35 cellular contexts compared by ENCODE assay signal in the genomic region with DNA sequence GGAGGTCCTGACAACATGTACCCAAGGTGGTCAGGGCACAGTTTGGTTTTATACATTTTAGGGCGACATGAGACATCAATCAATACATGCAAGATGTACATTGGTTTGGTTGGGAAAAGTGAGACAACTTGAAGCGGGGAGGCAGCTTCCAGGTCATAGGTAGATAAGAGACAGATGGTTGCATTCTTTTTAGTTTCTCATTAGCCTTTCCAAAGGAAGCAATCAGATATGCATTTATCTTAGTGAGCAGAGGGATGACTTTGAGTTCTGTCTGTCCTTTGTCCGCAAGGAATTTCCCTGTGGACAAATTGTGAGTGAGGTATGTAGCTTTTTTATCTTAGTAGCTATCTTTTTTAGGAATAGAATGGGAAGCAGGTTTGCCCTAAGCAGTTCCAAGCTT.
"Had no signal": no experiment of that assay in that cellular context is flagged by ENCODE, and none has a peak within 500 bp of the region (broad histone marks: within the 10 kb centered on the region; RNA-seq: fewer than 3 reads in every experiment).

No MANE protein-coding gene starts in this region.

- H3K27me3 ChIP-seq: adrenal gland, body of pancreas, brain microvascular endothelial cell, breast epithelium had no signal

- DNase-seq: activated B cell treated with CpG ODN at 0.5 μM for 24 hours; activated CD4-positive, alpha-beta memory T cell treated with anti-CD3 and anti-CD28 coated beads, Interleukin-2, amount 10 ng/mL, durations not matched to agents 7 days and 5 days; activated CD4-positive, alpha-beta T cell treated with anti-CD3 and anti-CD28 coated beads for 4 hours; activated CD4-positive, alpha-beta T cell treated with anti-CD3 and anti-CD28 coated beads, Interleukin-2, amount 10 ng/mL, durations not matched to agents 7 days and 5 days; activated CD4-positive, alpha-beta T cell treated with anti-CD3 and anti-CD28 coated beads, Interleukin-2, amount 50 U/mL, for 48 hours; activated CD4-positive, CD25-positive, alpha-beta regulatory T cell treated with anti-CD3 and anti-CD28 coated beads, Interleukin-2, amount 50 U/mL, for 72 hours; activated CD8-positive, alpha-beta memory T cell treated with anti-CD3 and anti-CD28 coated beads for 24 hours; activated CD8-positive, alpha-beta memory T cell treated with anti-CD3 and anti-CD28 coated beads, Interleukin-2, amount 10 ng/mL, durations not matched to agents 7 days and 5 days; activated CD8-positive, alpha-beta memory T cell treated with anti-CD3 and anti-CD28 coated beads, Interleukin-2, amount 50 U/mL, for 48 hours; activated CD8-positive, alpha-beta T cell treated with anti-CD3 and anti-CD28 coated beads, Interleukin-2, amount 10 ng/mL, durations not matched to agents 7 days and 5 days; activated effector memory CD4-positive, alpha-beta T cell treated with Interleukin-2 at 50 U/mL for 16 hours; activated gamma-delta T cell treated with Interleukin-2 at 50 U/mL for 16 hours; activated naive CD4-positive, alpha-beta T cell; activated naive CD4-positive, alpha-beta T cell treated with anti-CD3 and anti-CD28 coated beads for 36 hours; activated naive CD4-positive, alpha-beta T cell treated with anti-CD3 and anti-CD28 coated beads, Interleukin-2, amount 50 U/mL, for 16 hours; activated naive CD8-positive, alpha-beta T cell treated with anti-CD3 and anti-CD28 coated beads for 36 hours; activated T-cell treated with anti-CD3 and anti-CD28 coated beads, Interleukin-2, amount 50 U/mL, for 24 hours; activated T-cell treated with anti-CD3 and anti-CD28 coated beads, Interleukin-2, amount 50 U/mL, for 48 hours; adrenal gland; amniotic stem cell; aorta; body of pancreas; brain microvascular endothelial cell; central memory CD4-positive, alpha-beta T cell; T-helper 1 cell; T-helper 2 cell; T-helper 9 cell had no signal

- H3K27ac Mint-ChIP-seq: activated B cell treated with CpG ODN at 0.5 μM for 24 hours; activated CD4-positive, alpha-beta memory T cell treated with anti-CD3 and anti-CD28 coated beads, Interleukin-2, amount 10 ng/mL, durations not matched to agents 7 days and 5 days; activated CD4-positive, alpha-beta T cell treated with anti-CD3 and anti-CD28 coated beads, Interleukin-2, amount 10 ng/mL, durations not matched to agents 7 days and 5 days; activated CD8-positive, alpha-beta memory T cell treated with anti-CD3 and anti-CD28 coated beads, Interleukin-2, amount 10 ng/mL, durations not matched to agents 7 days and 5 days; activated CD8-positive, alpha-beta T cell treated with anti-CD3 and anti-CD28 coated beads, Interleukin-2, amount 10 ng/mL, durations not matched to agents 7 days and 5 days; activated naive CD4-positive, alpha-beta T cell treated with anti-CD3 and anti-CD28 coated beads for 36 hours; activated naive CD4-positive, alpha-beta T cell treated with anti-CD3 and anti-CD28 coated beads, Interleukin-2, amount 50 U/mL, for 72 hours; activated naive CD8-positive, alpha-beta T cell treated with anti-CD3 and anti-CD28 coated beads for 36 hours; activated T-cell treated with anti-CD3 and anti-CD28 coated beads, Interleukin-2, amount 50 U/mL, for 24 hours; activated T-helper 2 cell treated with anti-CD3 and anti-CD28 coated beads, Interferon-gamma antibody, Interleukin-2, Interleukin-4, amounts not matched to agents 10 μg/mL and 5 μg/mL and 100 μg/mL, durations not matched to agents 14 hours and 24 hours and 36 hours; T-helper 1 cell treated with Interleukin-12 subunit alpha and Interleukin-12 subunit beta and Interleukin-4 antibody, amounts not matched to agents 30 μg/mL and 1 μg/mL, for 36 hours; T-helper 2 cell treated with Interferon-gamma antibody and Interleukin-4, amounts not matched to agents 5 μg/mL and 100 μg/mL, for 36 hours had no signal

- H3K9me3 Mint-ChIP-seq: activated B cell treated with CpG ODN at 0.5 μM for 24 hours; activated CD4-positive, alpha-beta memory T cell treated with anti-CD3 and anti-CD28 coated beads, Interleukin-2, amount 10 ng/mL, durations not matched to agents 7 days and 5 days; activated CD4-positive, alpha-beta T cell treated with anti-CD3 and anti-CD28 coated beads, Interleukin-2, amount 10 ng/mL, durations not matched to agents 7 days and 5 days; activated naive CD4-positive, alpha-beta T cell treated with anti-CD3 and anti-CD28 coated beads for 36 hours; activated naive CD4-positive, alpha-beta T cell treated with anti-CD3 and anti-CD28 coated beads, Interleukin-2, amount 50 U/mL, for 72 hours; activated naive CD8-positive, alpha-beta T cell treated with anti-CD3 and anti-CD28 coated beads for 36 hours; activated T-cell treated with anti-CD3 and anti-CD28 coated beads, Interleukin-2, amount 50 U/mL, for 24 hours; activated T-helper 2 cell treated with anti-CD3 and anti-CD28 coated beads, Interferon-gamma antibody, Interleukin-2, Interleukin-4, amounts not matched to agents 10 μg/mL and 5 μg/mL and 100 μg/mL, durations not matched to agents 14 hours and 24 hours and 36 hours; T-helper 1 cell treated with Interleukin-12 subunit alpha and Interleukin-12 subunit beta and Interleukin-4 antibody, amounts not matched to agents 30 μg/mL and 1 μg/mL, for 36 hours; T-helper 2 cell treated with Interferon-gamma antibody and Interleukin-4, amounts not matched to agents 5 μg/mL and 100 μg/mL, for 36 hours had no signal

- ATAC-seq: activated CD8-positive, alpha-beta memory T cell treated with anti-CD3 and anti-CD28 coated beads, Interleukin-2, amount 10 ng/mL, durations not matched to agents 7 days and 5 days; activated CD8-positive, alpha-beta T cell treated with anti-CD3 and anti-CD28 coated beads, Interleukin-2, amount 10 ng/mL, durations not matched to agents 7 days and 5 days; activated naive CD4-positive, alpha-beta T cell treated with anti-CD3 and anti-CD28 coated beads, Interleukin-2, amount 50 U/mL, for 72 hours; body of pancreas had no signal

- H3K4me1 Mint-ChIP-seq: activated B cell treated with CpG ODN at 0.5 μM for 24 hours; activated CD4-positive, alpha-beta memory T cell treated with anti-CD3 and anti-CD28 coated beads, Interleukin-2, amount 10 ng/mL, durations not matched to agents 7 days and 5 days; activated CD4-positive, alpha-beta T cell treated with anti-CD3 and anti-CD28 coated beads, Interleukin-2, amount 10 ng/mL, durations not matched to agents 7 days and 5 days; activated CD8-positive, alpha-beta memory T cell treated with anti-CD3 and anti-CD28 coated beads, Interleukin-2, amount 10 ng/mL, durations not matched to agents 7 days and 5 days; activated naive CD8-positive, alpha-beta T cell treated with anti-CD3 and anti-CD28 coated beads for 36 hours had no signal

- H3K9me3 ChIP-seq: adrenal gland, body of pancreas, breast epithelium had no signal

- H3K36me3 Mint-ChIP-seq: activated CD8-positive, alpha-beta memory T cell treated with anti-CD3 and anti-CD28 coated beads, Interleukin-2, amount 10 ng/mL, durations not matched to agents 7 days and 5 days; activated naive CD4-positive, alpha-beta T cell treated with anti-CD3 and anti-CD28 coated beads, Interleukin-2, amount 50 U/mL, for 72 hours; activated naive CD8-positive, alpha-beta T cell treated with anti-CD3 and anti-CD28 coated beads for 36 hours had no signal

- H3K36me3 ChIP-seq: adrenal gland, brain microvascular endothelial cell, breast epithelium had no signal

- H3K4me1 ChIP-seq: adrenal gland, breast epithelium had no signal

- H3K27ac ChIP-seq: adrenal gland, body of pancreas, brain microvascular endothelial cell, breast epithelium, VCaP had no signal

- H3K27me3 Mint-ChIP-seq: activated B cell treated with CpG ODN at 0.5 μM for 24 hours; activated CD4-positive, alpha-beta memory T cell treated with anti-CD3 and anti-CD28 coated beads, Interleukin-2, amount 10 ng/mL, durations not matched to agents 7 days and 5 days; activated CD4-positive, alpha-beta T cell treated with anti-CD3 and anti-CD28 coated beads, Interleukin-2, amount 10 ng/mL, durations not matched to agents 7 days and 5 days; activated CD8-positive, alpha-beta memory T cell treated with anti-CD3 and anti-CD28 coated beads, Interleukin-2, amount 10 ng/mL, durations not matched to agents 7 days and 5 days; activated naive CD8-positive, alpha-beta T cell treated with anti-CD3 and anti-CD28 coated beads for 36 hours; activated T-cell treated with anti-CD3 and anti-CD28 coated beads, Interleukin-2, amount 50 U/mL, for 24 hours had no signal

- H3K4me3 ChIP-seq: adrenal gland, body of pancreas, breast epithelium had no signal

- FAIRE-seq: astrocyte, TTC549 had no signal

- H3K4me3 Mint-ChIP-seq: activated B cell treated with CpG ODN at 0.5 μM for 24 hours; activated CD4-positive, alpha-beta memory T cell treated with anti-CD3 and anti-CD28 coated beads, Interleukin-2, amount 10 ng/mL, durations not matched to agents 7 days and 5 days; activated CD4-positive, alpha-beta T cell treated with anti-CD3 and anti-CD28 coated beads, Interleukin-2, amount 10 ng/mL, durations not matched to agents 7 days and 5 days; activated CD8-positive, alpha-beta memory T cell treated with anti-CD3 and anti-CD28 coated beads, Interleukin-2, amount 10 ng/mL, durations not matched to agents 7 days and 5 days; activated CD8-positive, alpha-beta T cell treated with anti-CD3 and anti-CD28 coated beads, Interleukin-2, amount 10 ng/mL, durations not matched to agents 7 days and 5 days; activated naive CD4-positive, alpha-beta T cell treated with anti-CD3 and anti-CD28 coated beads for 36 hours; activated naive CD8-positive, alpha-beta T cell treated with anti-CD3 and anti-CD28 coated beads for 36 hours; activated T-cell treated with anti-CD3 and anti-CD28 coated beads, Interleukin-2, amount 50 U/mL, for 24 hours; T-helper 1 cell treated with Interleukin-12 subunit alpha and Interleukin-12 subunit beta and Interleukin-4 antibody, amounts not matched to agents 30 μg/mL and 1 μg/mL, for 36 hours; T-helper 2 cell treated with Interferon-gamma antibody and Interleukin-4, amounts not matched to agents 5 μg/mL and 100 μg/mL, for 36 hours had no signal
